In genomic region chr14:89618309-89618708, GRCh38 we compare ENCODE assay signal across 8 cellular contexts.
DNase-seq lines count a peak whose midpoint lies in the region; ATAC-seq and TF ChIP-seq lines count a peak whose summit lies in the region.

No MANE protein-coding gene starts in this region.

- H3K36me3 ChIP-seq in heart left ventricle (no peaks in the 10 kb centered on the region), prostate gland (no peaks in the 10 kb centered on the region)

- H3K9me3 Mint-ChIP-seq in activated naive CD4-positive, alpha-beta T cell treated with anti-CD3 and anti-CD28 coated beads, Interleukin-2, amount 50 U/mL, for 24 hours = no peaks in the 10 kb centered on the region
- no peaks in the 10 kb centered on the region for H3K9me3 Mint-ChIP-seq in activated CD8-positive, alpha-beta T cell treated with anti-CD3 and anti-CD28 coated beads for 36 hours

- no peaks in the 10 kb centered on the region for H3K27me3 Mint-ChIP-seq in activated naive CD4-positive, alpha-beta T cell treated with anti-CD3 and anti-CD28 coated beads, Interleukin-2, amount 50 U/mL, for 24 hours
- no peaks in the 10 kb centered on the region for H3K27me3 Mint-ChIP-seq in activated CD8-positive, alpha-beta T cell treated with anti-CD3 and anti-CD28 coated beads for 36 hours

- peaks cover 0 to 68% (median 39%) of the 10 kb centered on the region in 12 donors for H3K4me1 ChIP-seq in heart left ventricle
- H3K4me1 ChIP-seq in prostate gland (replicated peaks) = no peaks in the 10 kb centered on the region

- no peak for TF ChIP-seq CTCF in activated CD8-positive, alpha-beta T cell treated with anti-CD3 and anti-CD28 coated beads for 36 hours (IDR thresholded peaks at IDR 0.05)
- TF ChIP-seq CTCF in heart left ventricle (IDR thresholded peaks at IDR 0.05) (no peak), prostate gland (IDR thresholded peaks at IDR 0.05) (no peak)

- H3K27me3 ChIP-seq in heart left ventricle = no peaks in the 10 kb centered on the region
- H3K27me3 ChIP-seq in prostate gland (replicated peaks; ENCODE audit: insufficient read depth) = no peaks in the 10 kb centered on the region

- TF ChIP-seq POLR2A in heart left ventricle (IDR thresholded peaks at IDR 0.05) (no peak), prostate gland (IDR thresholded peaks at IDR 0.05) (no peak)

- H3K9me3 ChIP-seq in heart left ventricle (no peaks in the 10 kb centered on the region), prostate gland (no peaks in the 10 kb centered on the region)

- H3K27ac ChIP-seq in heart left ventricle = peak overlapping the region; percentile 52 to 87 (median 82)
- H3K27ac ChIP-seq in prostate gland = peak overlapping the region in 1 of 2 donors; percentile 27

- POLR2A ChIA-PET in activated CD8-positive, alpha-beta T cell treated with anti-CD3 and anti-CD28 coated beads for 36 hours (lab: Charles Lee) = interaction anchor here (0.7 to 6.3 kb wide), 14 partner anchors 9 to 192 kb away, joined by 3 to 34 read pairs (median 4); no protein-coding TSS in a partner anchor

- CTCF ChIA-PET in activated CD8-positive, alpha-beta T cell treated with anti-CD3 and anti-CD28 coated beads for 36 hours (lab: Charles Lee) = interaction anchor here (1.0 to 2.7 kb wide), 5 partner anchors 23 to 188 kb away, joined by 3 to 9 read pairs (median 3); no protein-coding TSS in a partner anchor

- H3K4me3 Mint-ChIP-seq in activated naive CD4-positive, alpha-beta T cell treated with anti-CD3 and anti-CD28 coated beads, Interleukin-2, amount 50 U/mL, for 24 hours = peak overlapping the region; percentile 95
- H3K4me3 Mint-ChIP-seq in activated CD8-positive, alpha-beta T cell treated with anti-CD3 and anti-CD28 coated beads for 36 hours = peak overlapping the region; percentile 84

- no peak for ATAC-seq in activated CD8-positive, alpha-beta T cell treated with anti-CD3 and anti-CD28 coated beads for 36 hours
- peak in 3 of 4 donors; percentile 6 to 47 (median 33) for ATAC-seq in heart left ventricle
- no peak for ATAC-seq in HG02884 (IDR thresholded peaks at IDR 0.05; ENCODE audit: unreplicated experiment)
- ATAC-seq in GM19324 (IDR thresholded peaks at IDR 0.05; ENCODE audit: low FRiP score, unreplicated experiment) = no peak
- ATAC-seq in HG03159 (IDR thresholded peaks at IDR 0.05; ENCODE audit: unreplicated experiment) = no peak

- peak overlapping the region; percentile 55 to 91 (median 80) for H3K4me3 ChIP-seq in heart left ventricle
- H3K4me3 ChIP-seq in prostate gland = peak overlapping the region; percentile 46 to 58

- no peaks in the 10 kb centered on the region for H3K36me3 Mint-ChIP-seq in activated naive CD4-positive, alpha-beta T cell treated with anti-CD3 and anti-CD28 coated beads, Interleukin-2, amount 50 U/mL, for 24 hours
- H3K36me3 Mint-ChIP-seq in activated CD8-positive, alpha-beta T cell treated with anti-CD3 and anti-CD28 coated beads for 36 hours (ENCODE audit: low read depth) = peaks cover 13% of the 10 kb centered on the region

- intact Hi-C loops in activated CD8-positive, alpha-beta T cell treated with anti-CD3 and anti-CD28 coated beads for 36 hours (cut with micrococcal nuclease) = loop anchor here (5.0 kb wide), 4 partner anchors 149 to 339 kb away; partner anchors contain the start of genes FOXN3 and TDP1
- intact Hi-C loops in heart left ventricle (cut with DNase I) (loop anchor here in 9 of 10 donors (2.0 to 10.0 kb wide), 10 partner anchors 41 to 576 kb away; partner anchors contain the start of gene FOXN3 (in 8 of the 9)), prostate gland (cut with DNase I) (loop anchor here (5.0 kb wide), 1 partner anchor 84 kb away; no protein-coding TSS in a partner anchor)

- peaks cover 76% of the 10 kb centered on the region for H3K4me1 Mint-ChIP-seq in activated naive CD4-positive, alpha-beta T cell treated with anti-CD3 and anti-CD28 coated beads, Interleukin-2, amount 50 U/mL, for 24 hours
- peaks cover 72% of the 10 kb centered on the region for H3K4me1 Mint-ChIP-seq in activated CD8-positive, alpha-beta T cell treated with anti-CD3 and anti-CD28 coated beads for 36 hours (ENCODE audit: low read depth)

- DNase-seq in activated naive CD4-positive, alpha-beta T cell (lab: John Stamatoyannopoulos, UW) = no peak
- DNase-seq in activated CD8-positive, alpha-beta T cell treated with anti-CD3 and anti-CD28 coated beads for 36 hours = no peak
- DNase-seq in heart left ventricle = no peak
- DNase-seq in prostate gland (ENCODE audit: low spot score) = no peak

- peak overlapping the region; percentile 90 for H3K27ac Mint-ChIP-seq in activated naive CD4-positive, alpha-beta T cell treated with anti-CD3 and anti-CD28 coated beads, Interleukin-2, amount 50 U/mL, for 24 hours
- H3K27ac Mint-ChIP-seq in activated CD8-positive, alpha-beta T cell treated with anti-CD3 and anti-CD28 coated beads for 36 hours = peak overlapping the region; percentile 96

- 0 to 1% (median 0%) methylated on average over 7 of the region's 7 CpGs for WGBS in heart left ventricle, 4 donors
- 1% methylated on average over 7 of the region's 7 CpGs for WGBS in prostate gland

Comparison
In these comparisons a context has a peak if more than half of its experiments do, and no peak if none do; other contexts are left out.
1. ATAC-seq: peak in heart left ventricle (3 of 4); none in activated CD8-positive, alpha-beta T cell treated with anti-CD3 and anti-CD28 coated beads for 36 hours (single experiment), HG02884 (single experiment), GM19324 (single experiment) and HG03159 (single experiment).